In genomic region chr18:23703057-23703986, GRCh38 we compare ENCODE assay signal across 8 cellular contexts. TPM values are rescaled to one million over a fixed set of nuclear protein-coding genes. Genes with fewer than 3 reads are reported as not detected.
DNase-seq lines count a peak whose midpoint lies in the region; ATAC-seq, FAIRE-seq and TF ChIP-seq lines count a peak whose summit lies in the region.

No MANE protein-coding gene starts in this region.

- H3K27ac ChIP-seq in DOHH2 (ENCODE audit: low read depth, low read length): no peak overlapping the region
- 0 out of 2 replicates have a peak overlapping the region, but pooled peaks have one; percentile 8 for H3K27ac ChIP-seq in VCaP
- no peak overlapping the region for H3K27ac ChIP-seq in spleen

- no peak overlapping the region for H3K4me3 Mint-ChIP-seq in glutamatergic neuron (ENCODE audit: unreplicated experiment)

- no peaks in the 10 kb centered on the region for H3K9me2 ChIP-seq in DOHH2 (replicated peaks; ENCODE audit: control insufficient read depth, low read length)

- H3K4me3 ChIP-seq in DOHH2 (ENCODE audit: low read length) (no peak overlapping the region), spleen (no peak overlapping the region)

- TF ChIP-seq CTCF in DOHH2 (IDR thresholded peaks at IDR 0.05; ENCODE audit: low read depth, low read length, poor library complexity, severe bottlenecking) (peak; percentile 39), LNCAP (IDR thresholded peaks at IDR 0.05) (peak; percentile 54; the same call in 1 of the 2 replicates), VCaP (conservative IDR thresholded peaks at IDR 0.05) (peak; percentile 69), glutamatergic neuron (IDR thresholded peaks at IDR 0.05; ENCODE audit: partially characterized antibody, unreplicated experiment) (peak; percentile 31), spleen (IDR thresholded peaks at IDR 0.05 in 8 of 11, conservative IDR thresholded peaks at IDR 0.05 in 3 of 11) (peak in 6 of 11 experiments; percentile 13 to 52 (median 38))

- no peaks in the 10 kb centered on the region for H3K4me1 ChIP-seq in DOHH2 (ENCODE audit: control insufficient read depth, low read length)
- H3K4me1 ChIP-seq in spleen: no peaks in the 10 kb centered on the region

- no peaks in the 10 kb centered on the region for H3K27me3 Mint-ChIP-seq in glutamatergic neuron (ENCODE audit: unreplicated experiment)

- WGBS in spleen, 5 donors: 46 to 57% (median 54%) methylated on average over 6 of the region's 6 CpGs

- no peak overlapping the region for H3K4me2 ChIP-seq in DOHH2 (ENCODE audit: low read length)

- no peaks in the 10 kb centered on the region for H3K79me2 ChIP-seq in DOHH2 (ENCODE audit: control insufficient read depth, low read length)

- H3K36me3 Mint-ChIP-seq in glutamatergic neuron (ENCODE audit: unreplicated experiment): peaks cover 6% of the 10 kb centered on the region

- H3K36me3 ChIP-seq in DOHH2 (ENCODE audit: control insufficient read depth, low read length): no peaks in the 10 kb centered on the region
- no peaks in the 10 kb centered on the region for H3K36me3 ChIP-seq in spleen

- intact Hi-C loops in spleen (cut with DNase I; ENCODE audit: low total_unique reads): no loop called here

- FAIRE-seq in A204.1 (lab: Jason Lieb, UNC): peak; percentile 81

- H3K9me3 ChIP-seq in DOHH2 (ENCODE audit: control insufficient read depth, insufficient read depth, low read length) (no peaks in the 10 kb centered on the region), spleen (peaks cover 0 to 15% (median 8%) of the 10 kb centered on the region in 8 donors)

- no peak for ATAC-seq in GM19455 (IDR thresholded peaks at IDR 0.05; ENCODE audit: unreplicated experiment)

- H3K27ac Mint-ChIP-seq in glutamatergic neuron (ENCODE audit: unreplicated experiment): no peak overlapping the region

- peaks cover 10% of the 10 kb centered on the region for H3K27me3 ChIP-seq in DOHH2 (ENCODE audit: control insufficient read depth, low read length)
- H3K27me3 ChIP-seq in spleen (replicated peaks in 1 of 7): peaks cover 0 to 14% (median 0%) of the 10 kb centered on the region in 7 donors

- peaks cover 2% of the 10 kb centered on the region for H3K9me3 Mint-ChIP-seq in glutamatergic neuron (ENCODE audit: unreplicated experiment)

- no peak for TF ChIP-seq POLR2A in spleen (IDR thresholded peaks at IDR 0.05)

- no peaks in the 10 kb centered on the region for H3F3A ChIP-seq in DOHH2 (ENCODE audit: control insufficient read depth, insufficient read depth)

- H4K20me1 ChIP-seq in DOHH2 (ENCODE audit: control insufficient read depth, insufficient read depth, low read depth, low read length): no peaks in the 10 kb centered on the region

- DNase-seq in glutamatergic neuron (no peak), spleen (no peak), superior temporal gyrus (ENCODE audit: extremely low spot score) (no peak)

- H3K4me1 Mint-ChIP-seq in glutamatergic neuron (ENCODE audit: low read depth, unreplicated experiment): no peaks in the 10 kb centered on the region

RNA-seq across cellular contexts. Expression of gene LAMA3, which starts 14.1 kb away (rescaled TPM):
- total RNA-seq in glutamatergic neuron (ENCODE audit: unreplicated experiment) (2.1 TPM), spleen (1 to 10 TPM; 1.8 to 7.1 (median 3.6) TPM)
- 1 to 10 TPM; 1.3 to 5.6 (median 1.8) TPM for polyA plus RNA-seq in spleen

RNA-seq across cellular contexts. Expression of gene ANKRD29, which starts 40.6 kb away (rescaled TPM):
- total RNA-seq in glutamatergic neuron (ENCODE audit: unreplicated experiment): not detected
- 1 to 10 TPM; 1.6 to 7.3 (median 3.0) TPM for total RNA-seq in spleen
- 10 to 100 TPM in 1 of 3 donors, 1 to 10 TPM in 2; 4.1 to 10.6 (median 7.2) TPM for polyA plus RNA-seq in spleen
